ENCODE assay signal across 22 cellular contexts in the genomic region with DNA sequence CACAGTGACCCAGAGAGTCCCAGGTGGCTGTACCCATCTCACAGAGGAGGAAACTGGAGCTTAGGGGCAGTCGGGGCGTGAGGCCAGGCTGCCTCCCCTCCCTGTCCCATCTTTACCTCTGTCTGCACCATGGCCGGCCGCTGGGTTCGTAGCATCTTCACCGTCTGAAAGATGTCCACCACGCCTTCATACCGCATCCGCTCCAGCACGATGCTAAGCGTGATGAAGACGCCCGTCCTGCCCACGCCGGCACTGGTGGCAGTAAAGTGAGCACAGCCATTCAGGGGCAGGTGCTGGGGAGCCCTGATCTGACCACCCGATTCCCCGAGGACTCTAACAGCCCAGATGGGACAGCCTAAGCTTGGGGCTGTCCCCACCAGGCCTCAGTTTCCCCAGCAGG.
"Had no signal": no experiment of that assay in that cellular context is flagged by ENCODE, and none has a peak within 500 bp of the region (broad histone marks: within the 10 kb centered on the region; RNA-seq: fewer than 3 reads in every experiment).

No MANE protein-coding gene starts in this region.

- H3K4me1 ChIP-seq: left ventricle myocardium inferior, parathyroid adenoma, psoas muscle, right lobe of liver, upper lobe of left lung, vagina had no signal

- H3K4me2 ChIP-seq: smooth muscle cell had no signal

- H2AFZ ChIP-seq: parathyroid adenoma had no signal

- ATAC-seq: mucosa of descending colon; naive thymus-derived CD4-positive, alpha-beta T cell; natural killer cell treated with Interleukin-12 subunit alpha and Interleukin-12 subunit beta and Interleukin-15 and Interleukin-18, amount 100 ng/mL, for 72 hours; psoas muscle; right lobe of liver; stimulated activated memory B cell treated with anti-CD40 and anti-IgM and Interleukin-4, amounts not matched to agents 10 μg/mL and 1 μg/mL and 100 μg/mL, for 72 hours; stimulated activated naive CD8-positive, alpha-beta T cell treated with anti-CD3 and anti-CD28 coated beads, Interleukin-15, amount 100 ng/mL, for 72 hours had no signal

- H3K27me3 ChIP-seq: right lobe of liver, tibial nerve, upper lobe of left lung, vagina had no signal

- H3K4me3 ChIP-seq: left ventricle myocardium inferior, mucosa of descending colon, psoas muscle, right lobe of liver, smooth muscle cell, tibial nerve, upper lobe of left lung, vagina had no signal

- DNase-seq: islet precursor cell; left ventricle myocardium inferior; midbrain; mucosa of descending colon; naive thymus-derived CD4-positive, alpha-beta T cell; nucleus accumbens; right lobe of liver; stimulated activated CD4-positive, alpha-beta T cell treated with anti-CD3 and anti-CD28 coated beads, Interleukin-1b, Interleukin-23, amount 100 ng/mL, for 48 hours; stimulated activated CD4-positive, alpha-beta T cell treated with anti-CD3 and anti-CD28 coated beads, Interleukin-2, amount 100 ng/mL, for 48 hours; stimulated activated CD4-positive, alpha-beta T cell treated with anti-CD3 and anti-CD28 coated beads, Interleukin-4, amount 100 ng/mL, for 4 hours; stimulated activated CD8-positive, alpha-beta memory T cell treated with anti-CD3 and anti-CD28 coated beads, Interleukin-4, amount 100 ng/mL, for 48 hours; stimulated activated naive CD4-positive, alpha-beta T cell treated with Interleukin-2 at 50 U/mL for 16 hours; stimulated activated naive CD8-positive, alpha-beta T cell treated with anti-CD3 and anti-CD28 coated beads, Interleukin-15, amount 100 ng/mL, for 72 hours; substantia nigra; upper lobe of left lung had no signal

- H3K79me2 ChIP-seq: parathyroid adenoma had no signal

- H3K27ac ChIP-seq: left ventricle myocardium inferior, parathyroid adenoma, psoas muscle, right lobe of liver, tibial nerve, upper lobe of left lung, vagina had no signal

- H3K9me3 ChIP-seq: right lobe of liver had no signal
